ENCODE assay signal across 9 cellular contexts in the genomic region with DNA sequence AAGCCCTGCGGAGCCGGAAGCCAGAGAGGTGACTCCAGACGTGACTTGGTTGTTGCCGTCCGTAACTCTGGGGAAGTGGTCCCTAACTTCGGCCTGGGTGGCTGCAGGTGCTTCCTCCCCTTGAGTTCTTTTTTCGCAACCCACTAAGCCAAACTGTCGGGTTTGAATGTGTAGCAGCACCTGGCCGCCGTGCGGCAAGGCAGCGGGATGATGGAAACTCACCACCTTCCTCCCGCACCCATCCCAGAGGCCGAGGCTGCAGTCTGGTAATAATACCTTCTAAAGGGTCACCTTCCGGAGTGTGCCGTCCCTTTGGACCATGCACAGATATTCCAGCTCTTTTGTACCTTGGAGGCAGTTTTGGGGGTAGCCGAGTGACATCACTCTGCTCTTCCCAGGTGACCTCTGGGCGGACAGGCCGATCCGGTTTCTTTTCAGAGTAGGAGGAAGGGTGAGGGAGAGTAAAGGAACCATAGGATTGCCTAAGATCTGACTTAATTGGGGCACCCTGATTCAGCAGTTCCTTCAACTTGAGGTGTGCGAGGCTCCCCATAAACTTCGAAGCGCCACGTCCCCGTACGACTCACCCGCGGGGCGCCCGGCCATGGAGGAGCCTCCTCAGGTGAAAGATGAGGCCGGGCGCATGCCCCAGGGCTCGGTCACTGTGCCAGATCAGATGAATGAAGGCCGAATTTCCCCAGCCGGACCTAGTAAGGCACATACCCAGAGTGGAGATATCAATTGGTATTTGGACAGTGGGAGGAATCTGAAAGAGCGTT. TPM values are rescaled to one million over a fixed set of nuclear protein-coding genes. Genes with fewer than 3 reads are reported as not detected.
DNase-seq lines count a peak whose midpoint lies in the region; ATAC-seq and TF ChIP-seq lines count a peak whose summit lies in the region.
"Had no signal": no experiment of that assay in that cellular context is flagged by ENCODE, and none has a peak within 500 bp of the region (broad histone marks: within the 10 kb centered on the region; RNA-seq: fewer than 3 reads in every experiment).

No MANE protein-coding gene starts in this region.

- peak overlapping the region; percentile 87 for H3K4me3 Mint-ChIP-seq in nephron progenitor cell

- no peaks in the 10 kb centered on the region for H3K36me3 Mint-ChIP-seq in nephron progenitor cell (ENCODE audit: low read depth)
- H3K36me3 Mint-ChIP-seq: CD4-positive, CD25-positive, alpha-beta regulatory T cell had no signal

- H3K4me3 ChIP-seq in choroid plexus epithelial cell (ENCODE audit: low read depth, low read length) = peak overlapping the region; percentile 62

- H3K27ac Mint-ChIP-seq in nephron progenitor cell = no peak overlapping the region
- H3K27ac Mint-ChIP-seq: CD4-positive, CD25-positive, alpha-beta regulatory T cell had no signal

- no peaks in the 10 kb centered on the region for H3K9me3 Mint-ChIP-seq in nephron progenitor cell

- peak; percentile 25 for DNase-seq in NCI-H510A treated with DMSO at 0.1 percent for 48 hours (lab: John Stamatoyannopoulos, UW)
- DNase-seq in NCI-H510A (lab: John Stamatoyannopoulos, UW) = no peak
- DNase-seq in choroid plexus epithelial cell (ENCODE audit: low read depth) = no peak
- peak; percentile 13 for DNase-seq in nephron progenitor cell
- DNase-seq in KBM-7 = no peak
- no peak for DNase-seq in occipital lobe (lab: John Stamatoyannopoulos, UW)

- peaks cover 34% of the 10 kb centered on the region for H3K4me1 Mint-ChIP-seq in nephron progenitor cell

- no peak for TF ChIP-seq CTCF in choroid plexus epithelial cell (conservative IDR thresholded peaks at IDR 0.05; ENCODE audit: low read depth, low read length)
- TF ChIP-seq CTCF in nephron progenitor cell (IDR thresholded peaks at IDR 0.05) = no peak

- in situ Hi-C loops in KBM-7 (cut with MboI; ENCODE audit: low pct_unique_long_range_greater_than_20kb, low sequenced_read_pairs) = no loop called here

- peaks cover 79% of the 10 kb centered on the region for H3K27me3 Mint-ChIP-seq in nephron progenitor cell (ENCODE audit: low read depth, poor library complexity)

- ATAC-seq in HG03354 (IDR thresholded peaks at IDR 0.05; ENCODE audit: poor library complexity, severe bottlenecking, unreplicated experiment) = peak; percentile 54
- ATAC-seq in GM18519 (IDR thresholded peaks at IDR 0.05; ENCODE audit: low FRiP score, unreplicated experiment) = no peak

RNA-seq across cellular contexts. Expression of a gene that starts 1.0 kb away (rescaled TPM):
- total RNA-seq in occipital lobe = 5.3 TPM

Comparison
In these comparisons a context has a peak if more than half of its experiments do, and no peak if none do; other contexts are left out.
1. DNase-seq: peak in NCI-H510A treated with DMSO at 0.1 percent for 48 hours (single experiment) and nephron progenitor cell (single experiment); none in NCI-H510A (single experiment), choroid plexus epithelial cell (single experiment), KBM-7 (single experiment) and occipital lobe (single experiment).